ENCODE assay signal across 1 cellular context in the genomic region with DNA sequence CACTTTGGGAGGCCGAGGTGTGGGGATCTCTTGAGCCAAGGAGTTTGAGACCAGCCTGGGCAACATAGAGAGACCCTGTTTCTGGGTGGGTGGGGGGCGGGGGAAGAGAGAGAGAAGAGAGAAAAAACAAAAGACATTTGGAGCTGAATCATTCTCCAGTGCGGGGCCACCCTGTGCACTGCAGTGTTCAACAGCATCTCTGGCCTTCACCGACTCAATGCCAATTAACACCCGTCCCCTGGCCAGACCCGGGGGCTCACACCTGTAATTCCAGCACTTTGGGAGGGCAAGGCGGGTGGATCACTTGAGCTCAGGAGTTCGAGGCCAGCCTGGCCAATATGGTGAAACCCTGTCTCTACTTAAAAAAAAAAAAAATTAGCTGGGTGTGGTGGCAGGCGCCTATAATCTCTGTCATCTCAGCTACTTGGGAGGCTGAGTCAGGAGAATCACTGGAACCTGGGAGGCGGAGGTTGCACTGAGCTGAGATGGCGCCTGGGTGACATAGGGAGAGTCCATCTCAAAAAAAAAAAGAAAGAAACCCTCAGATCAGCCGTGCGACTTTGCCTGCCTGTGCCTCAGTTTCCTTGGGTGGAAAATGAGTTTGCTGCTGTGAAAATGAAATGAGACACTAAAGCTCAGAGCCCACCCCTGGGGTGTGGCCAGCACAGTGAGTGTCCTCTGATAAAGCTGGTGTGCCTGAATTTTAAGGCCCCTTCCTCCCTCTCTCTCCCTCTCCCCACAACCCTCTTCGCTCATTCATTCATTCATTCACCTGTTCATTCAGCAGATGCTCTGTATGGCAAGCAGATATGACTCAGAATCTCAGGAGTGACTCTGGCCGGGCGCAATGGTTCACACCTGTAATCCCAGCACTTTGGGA.
TF ChIP-seq lines count a peak whose summit lies in the region.

No MANE protein-coding gene starts in this region.

TF ChIP-seq in A549, 52 proteins besides CTCF, POLR2A, EP300 and RAD21 (continued from another document):
- TF ChIP-seq, protein P1, sequence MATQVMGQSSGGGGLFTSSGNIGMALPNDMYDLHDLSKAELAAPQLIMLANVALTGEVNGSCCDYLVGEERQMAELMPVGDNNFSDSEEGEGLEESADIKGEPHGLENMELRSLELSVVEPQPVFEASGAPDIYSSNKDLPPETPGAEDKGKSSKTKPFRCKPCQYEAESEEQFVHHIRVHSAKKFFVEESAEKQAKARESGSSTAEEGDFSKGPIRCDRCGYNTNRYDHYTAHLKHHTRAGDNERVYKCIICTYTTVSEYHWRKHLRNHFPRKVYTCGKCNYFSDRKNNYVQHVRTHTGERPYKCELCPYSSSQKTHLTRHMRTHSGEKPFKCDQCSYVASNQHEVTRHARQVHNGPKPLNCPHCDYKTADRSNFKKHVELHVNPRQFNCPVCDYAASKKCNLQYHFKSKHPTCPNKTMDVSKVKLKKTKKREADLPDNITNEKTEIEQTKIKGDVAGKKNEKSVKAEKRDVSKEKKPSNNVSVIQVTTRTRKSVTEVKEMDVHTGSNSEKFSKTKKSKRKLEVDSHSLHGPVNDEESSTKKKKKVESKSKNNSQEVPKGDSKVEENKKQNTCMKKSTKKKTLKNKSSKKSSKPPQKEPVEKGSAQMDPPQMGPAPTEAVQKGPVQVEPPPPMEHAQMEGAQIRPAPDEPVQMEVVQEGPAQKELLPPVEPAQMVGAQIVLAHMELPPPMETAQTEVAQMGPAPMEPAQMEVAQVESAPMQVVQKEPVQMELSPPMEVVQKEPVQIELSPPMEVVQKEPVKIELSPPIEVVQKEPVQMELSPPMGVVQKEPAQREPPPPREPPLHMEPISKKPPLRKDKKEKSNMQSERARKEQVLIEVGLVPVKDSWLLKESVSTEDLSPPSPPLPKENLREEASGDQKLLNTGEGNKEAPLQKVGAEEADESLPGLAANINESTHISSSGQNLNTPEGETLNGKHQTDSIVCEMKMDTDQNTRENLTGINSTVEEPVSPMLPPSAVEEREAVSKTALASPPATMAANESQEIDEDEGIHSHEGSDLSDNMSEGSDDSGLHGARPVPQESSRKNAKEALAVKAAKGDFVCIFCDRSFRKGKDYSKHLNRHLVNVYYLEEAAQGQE (IDR thresholded peaks at IDR 0.05), result 0 out of 2 replicates have a peak, but pooled peaks have one; percentile 2
- TF ChIP-seq, protein P2, sequence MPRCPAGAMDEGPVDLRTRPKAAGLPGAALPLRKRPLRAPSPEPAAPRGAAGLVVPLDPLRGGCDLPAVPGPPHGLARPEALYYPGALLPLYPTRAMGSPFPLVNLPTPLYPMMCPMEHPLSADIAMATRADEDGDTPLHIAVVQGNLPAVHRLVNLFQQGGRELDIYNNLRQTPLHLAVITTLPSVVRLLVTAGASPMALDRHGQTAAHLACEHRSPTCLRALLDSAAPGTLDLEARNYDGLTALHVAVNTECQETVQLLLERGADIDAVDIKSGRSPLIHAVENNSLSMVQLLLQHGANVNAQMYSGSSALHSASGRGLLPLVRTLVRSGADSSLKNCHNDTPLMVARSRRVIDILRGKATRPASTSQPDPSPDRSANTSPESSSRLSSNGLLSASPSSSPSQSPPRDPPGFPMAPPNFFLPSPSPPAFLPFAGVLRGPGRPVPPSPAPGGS (IDR thresholded peaks at IDR 0.05), result no peak
- no peak for TF ChIP-seq CHD4 (IDR thresholded peaks at IDR 0.05; ENCODE audit: borderline replicate concordance)
